1 cellular context compared by ENCODE assay signal in genomic region chr20:51549474-51549873, GRCh38.
TF ChIP-seq lines count a peak whose summit lies in the region.

No MANE protein-coding gene starts in this region.

TF ChIP-seq in IMR-90, 13 proteins besides CTCF, POLR2A, EP300 and RAD21 (continued from another document):
- no peak for TF ChIP-seq MAFK (IDR thresholded peaks at IDR 0.05; ENCODE audit: low read depth, low read length)
